Comparison of ENCODE assay signal across 15 cellular contexts in genomic region chr15:44038801-44039200, GRCh38.
A peak's percentile ranks its signal among the peaks of the same experiment; 100 is the strongest.
DNase-seq lines count a peak whose midpoint lies in the region; ATAC-seq and TF ChIP-seq lines count a peak whose summit lies in the region.
"Had no signal": no experiment of that assay in that cellular context is flagged by ENCODE, and none has a peak within 500 bp of the region (broad histone marks: within the 10 kb centered on the region; RNA-seq: fewer than 3 reads in every experiment).

No MANE protein-coding gene starts in this region.

- H3K27me3 ChIP-seq in mesendoderm (ENCODE audit: insufficient read depth, low read length, poor library complexity): no peaks in the 10 kb centered on the region
- no peaks in the 10 kb centered on the region for H3K27me3 ChIP-seq in upper lobe of left lung
- H3K27me3 ChIP-seq: Peyer's patch, sigmoid colon had no signal

- H3K36me3 ChIP-seq in mesendoderm (ENCODE audit: control insufficient read depth, insufficient read depth, low read length) (no peaks in the 10 kb centered on the region), upper lobe of left lung (no peaks in the 10 kb centered on the region)
- H3K36me3 ChIP-seq: Peyer's patch, sigmoid colon had no signal

- no peak overlapping the region for H3K56ac ChIP-seq in mesendoderm (ENCODE audit: low read length)

- H3K79me2 ChIP-seq in mesendoderm (ENCODE audit: control insufficient read depth, insufficient read depth, low read length): no peaks in the 10 kb centered on the region

- no peak for TF ChIP-seq EP300 in upper lobe of left lung (IDR thresholded peaks at IDR 0.05)

- no peak overlapping the region for H2AK5ac ChIP-seq in mesendoderm (ENCODE audit: low read length)

- WGBS in mesendoderm (ENCODE audit: extremely low coverage, insufficient coverage, low lambda C conversion rate): no CpG with 5 or more reads among the region's 7 CpGs
- 30 to 58% methylated on average over 2 to 7 of the region's 7 CpGs for WGBS in upper lobe of left lung, 2 donors

- no peaks in the 10 kb centered on the region for H3K4me1 ChIP-seq in mesendoderm (ENCODE audit: control insufficient read depth, low read depth, low read length)
- H3K4me1 ChIP-seq in upper lobe of left lung: no peaks in the 10 kb centered on the region
- H3K4me1 ChIP-seq: Peyer's patch had no signal

- DNase-seq in DMS79 (lab: John Stamatoyannopoulos, UW) (peak; percentile 28), NCI-H2227 (lab: John Stamatoyannopoulos, UW; ENCODE audit: unreplicated experiment) (peak; percentile 74), choroid plexus epithelial cell (ENCODE audit: low read depth) (peak; percentile 64), mesendoderm (peak; percentile 68), NCI-H2029 (lab: John Stamatoyannopoulos, UW) (no peak), upper lobe of left lung (no peak), inferior parietal cortex (ENCODE audit: extremely low spot score) (no peak), NCI-H1436 treated with DMSO at 0.1 percent for 48 hours (lab: John Stamatoyannopoulos, UW) (no peak)
- DNase-seq: activated T-cell treated with anti-CD3 and anti-CD28 coated beads for 4 hours, aorta, HCEC 1CT, NCI-H1092 treated with DMSO at 0.1 percent for 48 hours, Peyer's patch, sigmoid colon had no signal

- no peak overlapping the region for H3K27ac ChIP-seq in mesendoderm (ENCODE audit: low read depth, low read length)
- no peak overlapping the region for H3K27ac ChIP-seq in upper lobe of left lung
- H3K27ac ChIP-seq: Peyer's patch, sigmoid colon had no signal

- no peaks in the 10 kb centered on the region for H3K9me3 ChIP-seq in upper lobe of left lung
- H3K9me3 ChIP-seq: Peyer's patch, sigmoid colon had no signal

- H2BK5ac ChIP-seq in mesendoderm (ENCODE audit: low read length): no peak overlapping the region

- no peak overlapping the region for H4K5ac ChIP-seq in mesendoderm (ENCODE audit: low read length)

- TF ChIP-seq POLR2A in upper lobe of left lung (IDR thresholded peaks at IDR 0.05): no peak

- H3K23ac ChIP-seq in mesendoderm (ENCODE audit: low read length): no peak overlapping the region

- H3K79me1 ChIP-seq in mesendoderm (ENCODE audit: low read length): no peaks in the 10 kb centered on the region

- no peak for TF ChIP-seq CTCF in choroid plexus epithelial cell (conservative IDR thresholded peaks at IDR 0.05; ENCODE audit: low read depth, low read length)
- TF ChIP-seq CTCF in upper lobe of left lung (IDR thresholded peaks at IDR 0.05): no peak

- no peak overlapping the region for H3K4ac ChIP-seq in mesendoderm (ENCODE audit: low read depth, low read length)

- H4K8ac ChIP-seq in mesendoderm (ENCODE audit: low read depth, low read length): no peak overlapping the region

- no peak overlapping the region for H3K4me2 ChIP-seq in mesendoderm (ENCODE audit: low read length)

- H3K18ac ChIP-seq in mesendoderm (ENCODE audit: low read length): no peak overlapping the region

- no peak overlapping the region for H3K9ac ChIP-seq in mesendoderm (ENCODE audit: low read length)

- no peak for ATAC-seq in upper lobe of left lung (ENCODE audit: low FRiP score in 2 of 2)

- no peak overlapping the region for H3K4me3 ChIP-seq in choroid plexus epithelial cell (ENCODE audit: low read depth, low read length)
- H3K4me3 ChIP-seq in mesendoderm (ENCODE audit: low read length): no peak overlapping the region
- H3K4me3 ChIP-seq in upper lobe of left lung: no peak overlapping the region
- H3K4me3 ChIP-seq: lung, Peyer's patch, sigmoid colon had no signal

- H2BK120ac ChIP-seq in mesendoderm (ENCODE audit: low read depth, low read length): no peak overlapping the region

- H2BK15ac ChIP-seq in mesendoderm (replicated peaks; ENCODE audit: low read depth): no peak overlapping the region

Comparison
In these comparisons a context has a peak if more than half of its experiments do, and no peak if none do; other contexts are left out.
1. DNase-seq: peak in DMS79 (single experiment), NCI-H2227 (single experiment), choroid plexus epithelial cell (single experiment) and mesendoderm (single experiment); none in NCI-H2029 (single experiment), upper lobe of left lung (0 of 2), inferior parietal cortex (single experiment) and NCI-H1436 treated with DMSO at 0.1 percent for 48 hours (single experiment).